1 cellular context compared by ENCODE assay signal in genomic region chr11:65482306-65482850, GRCh38.
TF ChIP-seq lines count a peak whose summit lies in the region.

No MANE protein-coding gene starts in this region.

TF ChIP-seq in IMR-90, 13 proteins besides CTCF, POLR2A, EP300 and RAD21:
- no peak for TF ChIP-seq NFE2L2 (IDR thresholded peaks at IDR 0.05; ENCODE audit: low read depth, low read length)
- TF ChIP-seq MAZ (IDR thresholded peaks at IDR 0.05; ENCODE audit: borderline replicate concordance, low read depth, low read length), result no peak
- no peak for TF ChIP-seq MAFK (IDR thresholded peaks at IDR 0.05; ENCODE audit: low read depth, low read length)
- TF ChIP-seq FOS (IDR thresholded peaks at IDR 0.05; ENCODE audit: low read depth, low read length), result no peak
- TF ChIP-seq USF2 (IDR thresholded peaks at IDR 0.05; ENCODE audit: low read depth, low read length), result no peak
- no peak for TF ChIP-seq CHD1 (IDR thresholded peaks at IDR 0.05; ENCODE audit: low read depth, low read length)
- no peak for TF ChIP-seq RFX5 (IDR thresholded peaks at IDR 0.05; ENCODE audit: low read depth, low read length)
- TF ChIP-seq BHLHE40 (IDR thresholded peaks at IDR 0.05; ENCODE audit: low read depth, low read length), result no peak
- no peak for TF ChIP-seq RCOR1 (IDR thresholded peaks at IDR 0.05; ENCODE audit: insufficient replicate concordance, low read length)
